ENCODE assay signal across 8 cellular contexts in the genomic region with DNA sequence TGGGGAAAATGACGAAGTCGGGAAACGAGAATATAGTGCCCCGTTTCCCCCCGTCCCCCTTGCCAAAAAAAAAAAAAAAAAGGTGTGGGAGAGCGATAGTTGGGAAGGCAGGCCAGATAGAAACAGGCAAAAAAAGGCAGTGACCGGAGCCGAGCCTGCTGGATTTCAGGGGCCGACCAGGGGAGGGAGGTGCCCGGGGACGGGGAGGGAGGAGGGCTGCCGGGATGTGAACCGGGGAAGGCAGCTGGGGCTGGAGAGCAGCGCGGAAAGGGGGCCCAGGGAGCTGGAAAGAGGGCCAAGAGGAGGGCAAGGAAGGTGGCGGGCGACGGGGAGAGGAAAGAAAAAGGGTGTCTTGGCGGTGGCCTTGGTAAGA. TPM values are rescaled to one million over a fixed set of nuclear protein-coding genes. Genes with fewer than 3 reads are reported as not detected.
DNase-seq lines count a peak whose midpoint lies in the region; ATAC-seq and TF ChIP-seq lines count a peak whose summit lies in the region.

No MANE protein-coding gene starts in this region.

- intact Hi-C loops in esophagus squamous epithelium (cut with DNase I): no loop called here

- TF ChIP-seq POLR2A in esophagus squamous epithelium (IDR thresholded peaks at IDR 0.05): no peak

- H3K27me3 ChIP-seq in esophagus squamous epithelium (peaks cover 0 to 56% (median 0%) of the 10 kb centered on the region in 4 donors), neutrophil (peaks cover 71% of the 10 kb centered on the region)

- H3K36me3 ChIP-seq in esophagus squamous epithelium (no peaks in the 10 kb centered on the region), neutrophil (no peaks in the 10 kb centered on the region)

- H3K4me3 ChIP-seq in esophagus squamous epithelium (peak overlapping the region; percentile 33 to 63 (median 52)), neutrophil (ENCODE audit: low read depth in 1 of 2, low read length in 1 of 2) (peak overlapping the region; percentile 75 to 83)

- DNase-seq in D341Med (ENCODE audit: low spot score) (peak; percentile 52), SK-N-DZ (ENCODE audit: low spot score) (peak; percentile 34), esophagus squamous epithelium (lab: John Stamatoyannopoulos, UW) (no peak), DMS114 treated with DMSO at 0.1 percent for 48 hours (lab: John Stamatoyannopoulos, UW; ENCODE audit: unreplicated experiment) (no peak), NCI-H2029 (lab: John Stamatoyannopoulos, UW) (no peak)

- WGBS in esophagus squamous epithelium, 2 donors: 0% methylated on average over 19 of the region's 19 CpGs

- H3K9me3 ChIP-seq in esophagus squamous epithelium (no peaks in the 10 kb centered on the region), neutrophil (no peaks in the 10 kb centered on the region)

- no peak for TF ChIP-seq CTCF in esophagus squamous epithelium (IDR thresholded peaks at IDR 0.05)
- no peak for TF ChIP-seq CTCF in neutrophil (IDR thresholded peaks at IDR 0.05)

- H3K27ac ChIP-seq in esophagus squamous epithelium (no peak overlapping the region), neutrophil (peak overlapping the region; percentile 73)

- no peak for ATAC-seq in HG02623 (IDR thresholded peaks at IDR 0.05; ENCODE audit: unreplicated experiment)
- no peak for ATAC-seq in GM19397 (IDR thresholded peaks at IDR 0.05; ENCODE audit: unreplicated experiment)

- H3K4me1 ChIP-seq in esophagus squamous epithelium: peaks cover 14 to 33% (median 18%) of the 10 kb centered on the region in 3 donors
- H3K4me1 ChIP-seq in neutrophil (ENCODE audit: control insufficient read depth in 1 of 2, insufficient read depth in 1 of 2, low read depth in 1 of 2, low read length in 1 of 2): peaks cover 23 to 28% of the 10 kb centered on the region in 2 experiments

RNA-seq across cellular contexts. Expression of a gene that starts 0.8 kb away (rescaled TPM):
- polyA plus RNA-seq in SK-N-DZ (2014; cell fraction: cytosol; rRNA removed): 24.0 and 24.6 TPM in 2 replicates
- 26.5 and 31.3 TPM in 2 replicates for polyA plus RNA-seq in SK-N-DZ (2014; cell fraction: nucleus; rRNA removed)
- under 1 TPM in 3 of 4 donors, not detected in 1; 0.04 to 0.47 (median 0.19) TPM for total RNA-seq in esophagus squamous epithelium

Comparison
In these comparisons a context has a peak if more than half of its experiments do, and no peak if none do; other contexts are left out.
1. DNase-seq: peak in D341Med (single experiment) and SK-N-DZ (single experiment); none in esophagus squamous epithelium (single experiment), DMS114 treated with DMSO at 0.1 percent for 48 hours (single experiment) and NCI-H2029 (single experiment).